ENCODE assay signal across 8 cellular contexts in genomic region chr17:50533720-50534148, GRCh38. TPM values are rescaled to one million over a fixed set of nuclear protein-coding genes. Genes with fewer than 3 reads are reported as not detected.
DNase-seq lines count a peak whose midpoint lies in the region; ATAC-seq and TF ChIP-seq lines count a peak whose summit lies in the region.

No MANE protein-coding gene starts in this region.

- H3K4me3 ChIP-seq in body of pancreas (peak overlapping the region; percentile 16 to 28), uterus (peak overlapping the region in 1 of 2 donors; percentile 5), spleen (peak overlapping the region in 1 of 8 donors; percentile 18)
- no peak overlapping the region for H3K4me3 ChIP-seq in CD8-positive, alpha-beta memory T cell (ENCODE audit: low read length)

- H3K27ac ChIP-seq in body of pancreas (peak overlapping the region; percentile 79 to 96 (median 90)), uterus (no peak overlapping the region), spleen (no peak overlapping the region)
- H3K27ac ChIP-seq in CD8-positive, alpha-beta memory T cell (ENCODE audit: low read depth, low read length), result no peak overlapping the region

- WGBS in body of pancreas, 2 donors, result 1% methylated on average over 16 to 17 of the region's 17 CpGs
- WGBS in spleen, 5 donors, result 1 to 9% (median 4%) methylated on average over 16 to 17 of the region's 17 CpGs

- peaks cover 22% of the 10 kb centered on the region for H3K4me1 Mint-ChIP-seq in activated naive CD4-positive, alpha-beta T cell treated with anti-CD3 and anti-CD28 coated beads, Interleukin-2, amount 50 U/mL, for 24 hours
- peaks cover 15% of the 10 kb centered on the region for H3K4me1 Mint-ChIP-seq in activated naive CD4-positive, alpha-beta T cell treated with anti-CD3 and anti-CD28 coated beads for 36 hours (ENCODE audit: low read depth)
- H3K4me1 Mint-ChIP-seq in CD8-positive, alpha-beta memory T cell, result peaks cover 0 to 24% (median 4%) of the 10 kb centered on the region in 3 donors

- H3K4me1 ChIP-seq in body of pancreas (peaks cover 74% of the 10 kb centered on the region), uterus (peaks cover 0 to 17% of the 10 kb centered on the region in 2 donors), spleen (peaks cover 0 to 30% (median 16%) of the 10 kb centered on the region in 6 donors)
- H3K4me1 ChIP-seq in CD8-positive, alpha-beta memory T cell (ENCODE audit: insufficient read depth, low read length), result no peaks in the 10 kb centered on the region

- H3K36me3 Mint-ChIP-seq in activated naive CD4-positive, alpha-beta T cell treated with anti-CD3 and anti-CD28 coated beads, Interleukin-2, amount 50 U/mL, for 24 hours, result peaks cover 2% of the 10 kb centered on the region
- no peaks in the 10 kb centered on the region for H3K36me3 Mint-ChIP-seq in activated naive CD4-positive, alpha-beta T cell treated with anti-CD3 and anti-CD28 coated beads for 36 hours (ENCODE audit: low read depth)
- H3K36me3 Mint-ChIP-seq in CD8-positive, alpha-beta memory T cell, result no peaks in the 10 kb centered on the region

- no peaks in the 10 kb centered on the region for H3K9me3 Mint-ChIP-seq in activated naive CD4-positive, alpha-beta T cell treated with anti-CD3 and anti-CD28 coated beads, Interleukin-2, amount 50 U/mL, for 24 hours
- no peaks in the 10 kb centered on the region for H3K9me3 Mint-ChIP-seq in activated naive CD4-positive, alpha-beta T cell treated with anti-CD3 and anti-CD28 coated beads for 36 hours
- no peaks in the 10 kb centered on the region for H3K9me3 Mint-ChIP-seq in CD8-positive, alpha-beta memory T cell

- CTCF ChIA-PET in activated naive CD4-positive, alpha-beta T cell treated with anti-CD3 and anti-CD28 coated beads for 36 hours (lab: Charles Lee), result interaction anchor here (0.6 to 1.2 kb wide), 2 partner anchors 50 to 185 kb away, joined by 3 read pairs; no protein-coding TSS in a partner anchor
- CTCF ChIA-PET in CD8-positive, alpha-beta memory T cell (lab: Charles Lee), result no interaction called here

- H3K9me3 ChIP-seq in body of pancreas, result no peaks in the 10 kb centered on the region
- no peaks in the 10 kb centered on the region for H3K9me3 ChIP-seq in uterus
- no peaks in the 10 kb centered on the region for H3K9me3 ChIP-seq in spleen
- H3K9me3 ChIP-seq in CD8-positive, alpha-beta memory T cell (ENCODE audit: low read length), result no peaks in the 10 kb centered on the region

- peak overlapping the region; percentile 26 for H3K4me3 Mint-ChIP-seq in activated naive CD4-positive, alpha-beta T cell treated with anti-CD3 and anti-CD28 coated beads, Interleukin-2, amount 50 U/mL, for 24 hours
- H3K4me3 Mint-ChIP-seq in activated naive CD4-positive, alpha-beta T cell treated with anti-CD3 and anti-CD28 coated beads for 36 hours, result no peak overlapping the region
- H3K4me3 Mint-ChIP-seq in CD8-positive, alpha-beta memory T cell, result peak overlapping the region in 1 of 7 donors; percentile 51

- ATAC-seq in body of pancreas (peak; percentile 82), left colon (peak; percentile 76)

- POLR2A ChIA-PET in CD8-positive, alpha-beta memory T cell (lab: Charles Lee), result no interaction called here

- no peak overlapping the region for H3K27ac Mint-ChIP-seq in activated naive CD4-positive, alpha-beta T cell treated with anti-CD3 and anti-CD28 coated beads, Interleukin-2, amount 50 U/mL, for 24 hours
- H3K27ac Mint-ChIP-seq in activated naive CD4-positive, alpha-beta T cell treated with anti-CD3 and anti-CD28 coated beads for 36 hours, result no peak overlapping the region
- H3K27ac Mint-ChIP-seq in CD8-positive, alpha-beta memory T cell, result peak overlapping the region in 2 of 8 donors; percentile 14 to 34

- H3K27me3 Mint-ChIP-seq in activated naive CD4-positive, alpha-beta T cell treated with anti-CD3 and anti-CD28 coated beads, Interleukin-2, amount 50 U/mL, for 24 hours, result peaks cover 34% of the 10 kb centered on the region
- H3K27me3 Mint-ChIP-seq in activated naive CD4-positive, alpha-beta T cell treated with anti-CD3 and anti-CD28 coated beads for 36 hours (ENCODE audit: low read depth), result peaks cover 49% of the 10 kb centered on the region
- H3K27me3 Mint-ChIP-seq in CD8-positive, alpha-beta memory T cell, result peaks cover 53 to 65% of the 10 kb centered on the region in 2 donors

- TF ChIP-seq CTCF in body of pancreas (IDR thresholded peaks at IDR 0.05), result no peak
- TF ChIP-seq CTCF in uterus (IDR thresholded peaks at IDR 0.05), result no peak
- TF ChIP-seq CTCF in spleen (IDR thresholded peaks at IDR 0.05 in 8 of 11, conservative IDR thresholded peaks at IDR 0.05 in 3 of 11), result no peak

- DNase-seq in activated naive CD4-positive, alpha-beta T cell treated with anti-CD3 and anti-CD28 coated beads for 36 hours, result no peak
- DNase-seq in body of pancreas (peak; percentile 84 to 91 (median 87)), left colon (peak; percentile 82 to 89), uterus (peak; percentile 42 to 75), spleen (no peak), NCI-H1930 (lab: John Stamatoyannopoulos, UW) (no peak)
- DNase-seq in CD8-positive, alpha-beta memory T cell, result no peak

- H3K27me3 ChIP-seq in body of pancreas (no peaks in the 10 kb centered on the region), uterus (peaks cover 0 to 6% of the 10 kb centered on the region in 2 donors), spleen (replicated peaks in 1 of 7) (peaks cover 0 to 64% (median 34%) of the 10 kb centered on the region in 7 donors)
- peaks cover 44% of the 10 kb centered on the region for H3K27me3 ChIP-seq in CD8-positive, alpha-beta memory T cell (ENCODE audit: insufficient read depth, low read length, poor library complexity, severe bottlenecking)

- peak in 2 of 3 donors; percentile 56 to 58 for TF ChIP-seq POLR2A in body of pancreas (IDR thresholded peaks at IDR 0.05)
- TF ChIP-seq POLR2A in uterus (IDR thresholded peaks at IDR 0.05), result no peak
- no peak for TF ChIP-seq POLR2A in spleen (IDR thresholded peaks at IDR 0.05)

- peaks cover 5% of the 10 kb centered on the region in 2 donors for H3K36me3 ChIP-seq in body of pancreas (replicated peaks in 1 of 2; ENCODE audit: insufficient read depth in 1 of 2, low read depth in 2 of 2)
- H3K36me3 ChIP-seq in uterus, result no peaks in the 10 kb centered on the region
- no peaks in the 10 kb centered on the region for H3K36me3 ChIP-seq in spleen
- no peaks in the 10 kb centered on the region for H3K36me3 ChIP-seq in CD8-positive, alpha-beta memory T cell (ENCODE audit: insufficient read depth, low read length)

- intact Hi-C loops in activated naive CD4-positive, alpha-beta T cell treated with anti-CD3 and anti-CD28 coated beads for 36 hours (cut with micrococcal nuclease), result no loop called here
- intact Hi-C loops in body of pancreas (cut with DNase I) (loop anchor here (5.0 kb wide), 1 partner anchor 51 kb away; no protein-coding TSS in a partner anchor), left colon (cut with DNase I, micrococcal nuclease) (no loop called here), uterus (cut with DNase I; ENCODE audit: low total_unique reads) (no loop called here), spleen (cut with DNase I; ENCODE audit: low total_unique reads) (no loop called here)

RNA-seq across cellular contexts. Expression of gene EPN3, which starts 1.2 kb away (rescaled TPM):
- not detected for total RNA-seq in activated naive CD4-positive, alpha-beta T cell treated with anti-CD3 and anti-CD28 coated beads for 36 hours
- total RNA-seq in body of pancreas, result 10 to 100 TPM; 11.9 to 20.1 TPM
- 10 to 100 TPM; 40.1 to 58.5 TPM for total RNA-seq in left colon
- 10 to 100 TPM in 1 of 4 donors, under 1 TPM in 1, not detected in 2; 0.30 to 41.1 TPM for total RNA-seq in uterus
- total RNA-seq in spleen, result not detected
- polyA plus RNA-seq in spleen, result under 1 TPM in 2 of 3 donors, not detected in 1; 0.02 to 0.16 TPM
- not detected for total RNA-seq in CD8-positive, alpha-beta memory T cell
- polyA plus RNA-seq in CD8-positive, alpha-beta memory T cell, result not detected

RNA-seq across cellular contexts. Expression of gene SPATA20, which starts 13.2 kb away (rescaled TPM):
- 10 to 100 TPM; 15.8 to 16.1 TPM for total RNA-seq in activated naive CD4-positive, alpha-beta T cell treated with anti-CD3 and anti-CD28 coated beads for 36 hours
- total RNA-seq in body of pancreas (10 to 100 TPM; 65.6 to 75.2 TPM), left colon (10 to 100 TPM; 61.1 to 66.7 TPM), uterus (10 to 100 TPM; 39.7 to 57.2 (median 46.2) TPM), spleen (100 to 1,000 TPM in 1 of 7 donors, 10 to 100 TPM in 6; 32.8 to 128 (median 57.5) TPM)
- polyA plus RNA-seq in spleen, result 10 to 100 TPM; 14.9 to 74.8 (median 27.5) TPM
- 10 to 100 TPM; 34.7 to 42.9 TPM for total RNA-seq in CD8-positive, alpha-beta memory T cell
- polyA plus RNA-seq in CD8-positive, alpha-beta memory T cell, result 11.0 TPM

RNA-seq across cellular contexts. Expression of gene MYCBPAP, which starts 25.5 kb away (rescaled TPM):
- 1 to 10 TPM; 5.5 to 5.8 TPM for total RNA-seq in activated naive CD4-positive, alpha-beta T cell treated with anti-CD3 and anti-CD28 coated beads for 36 hours
- total RNA-seq in body of pancreas, result under 1 TPM in 1 of 2 donors, not detected in 1; 0.33 TPM
- total RNA-seq in left colon, result 1 to 10 TPM; 2.1 to 2.8 TPM
- total RNA-seq in uterus, result 10 to 100 TPM in 1 of 4 donors, 1 to 10 TPM in 3; 2.7 to 11.5 (median 5.1) TPM
- 1 to 10 TPM in 3 of 7 donors, under 1 TPM in 4; 0.54 to 2.8 (median 0.98) TPM for total RNA-seq in spleen
- polyA plus RNA-seq in spleen, result under 1 TPM; 0.15 to 0.18 (median 0.16) TPM
- total RNA-seq in CD8-positive, alpha-beta memory T cell, result under 1 TPM; 0.83 to 0.86 TPM
- polyA plus RNA-seq in CD8-positive, alpha-beta memory T cell, result not detected

RNA-seq across cellular contexts. Expression of gene CACNA1G, which starts 26.8 kb away (rescaled TPM):
- total RNA-seq in activated naive CD4-positive, alpha-beta T cell treated with anti-CD3 and anti-CD28 coated beads for 36 hours, result under 1 TPM; 0.22 to 0.24 TPM
- total RNA-seq in body of pancreas (under 1 TPM; 0.26 to 0.33 TPM), left colon (under 1 TPM; 0.03 to 0.06 TPM), uterus (10 to 100 TPM in 2 of 4 donors, under 1 TPM in 2; under 0.01 to 28.9 (median 6.0) TPM), spleen (1 to 10 TPM in 1 of 7 donors, under 1 TPM in 5, not detected in 1; 0.07 to 1.3 (median 0.25) TPM)
- polyA plus RNA-seq in spleen, result under 1 TPM; 0.02 to 0.03 (median 0.03) TPM
- total RNA-seq in CD8-positive, alpha-beta memory T cell, result under 1 TPM in 1 of 2 experiments, not detected in 1; 0.07 TPM
- polyA plus RNA-seq in CD8-positive, alpha-beta memory T cell, result not detected

RNA-seq across cellular contexts. Expression of gene RSAD1, which starts 55.1 kb away (rescaled TPM):
- total RNA-seq in activated naive CD4-positive, alpha-beta T cell treated with anti-CD3 and anti-CD28 coated beads for 36 hours, result 10 to 100 TPM; 39.2 to 40.4 TPM
- total RNA-seq in body of pancreas, result 10 to 100 TPM; 39.2 to 44.5 TPM
- 10 to 100 TPM; 29.1 to 33.9 TPM for total RNA-seq in left colon
- 10 to 100 TPM; 12.9 to 42.6 (median 30.7) TPM for total RNA-seq in uterus
- total RNA-seq in spleen, result 10 to 100 TPM; 24.4 to 56.2 (median 39.4) TPM
- polyA plus RNA-seq in spleen, result 10 to 100 TPM; 24.1 to 35.0 (median 30.7) TPM
- total RNA-seq in CD8-positive, alpha-beta memory T cell, result 10 to 100 TPM; 45.7 to 46.8 TPM
- polyA plus RNA-seq in CD8-positive, alpha-beta memory T cell, result 66.4 TPM

Comparison
In these comparisons a context has a peak if more than half of its experiments do, and no peak if none do; other contexts are left out.
1. DNase-seq: peak in body of pancreas (4 of 4), left colon (2 of 2) and uterus (2 of 2); none in activated naive CD4-positive, alpha-beta T cell treated with anti-CD3 and anti-CD28 coated beads for 36 hours (single experiment), spleen (single experiment), CD8-positive, alpha-beta memory T cell (0 of 5) and NCI-H1930 (0 of 2).
2. H3K27ac ChIP-seq: peak in body of pancreas (4 of 4); none in uterus (0 of 2), spleen (0 of 8) and CD8-positive, alpha-beta memory T cell (single experiment).
3. POLR2A ChIP-seq: peak in body of pancreas (2 of 3); none in uterus (0 of 2) and spleen (0 of 3).